ENCODE assay signal across 12 cellular contexts in the genomic region with DNA sequence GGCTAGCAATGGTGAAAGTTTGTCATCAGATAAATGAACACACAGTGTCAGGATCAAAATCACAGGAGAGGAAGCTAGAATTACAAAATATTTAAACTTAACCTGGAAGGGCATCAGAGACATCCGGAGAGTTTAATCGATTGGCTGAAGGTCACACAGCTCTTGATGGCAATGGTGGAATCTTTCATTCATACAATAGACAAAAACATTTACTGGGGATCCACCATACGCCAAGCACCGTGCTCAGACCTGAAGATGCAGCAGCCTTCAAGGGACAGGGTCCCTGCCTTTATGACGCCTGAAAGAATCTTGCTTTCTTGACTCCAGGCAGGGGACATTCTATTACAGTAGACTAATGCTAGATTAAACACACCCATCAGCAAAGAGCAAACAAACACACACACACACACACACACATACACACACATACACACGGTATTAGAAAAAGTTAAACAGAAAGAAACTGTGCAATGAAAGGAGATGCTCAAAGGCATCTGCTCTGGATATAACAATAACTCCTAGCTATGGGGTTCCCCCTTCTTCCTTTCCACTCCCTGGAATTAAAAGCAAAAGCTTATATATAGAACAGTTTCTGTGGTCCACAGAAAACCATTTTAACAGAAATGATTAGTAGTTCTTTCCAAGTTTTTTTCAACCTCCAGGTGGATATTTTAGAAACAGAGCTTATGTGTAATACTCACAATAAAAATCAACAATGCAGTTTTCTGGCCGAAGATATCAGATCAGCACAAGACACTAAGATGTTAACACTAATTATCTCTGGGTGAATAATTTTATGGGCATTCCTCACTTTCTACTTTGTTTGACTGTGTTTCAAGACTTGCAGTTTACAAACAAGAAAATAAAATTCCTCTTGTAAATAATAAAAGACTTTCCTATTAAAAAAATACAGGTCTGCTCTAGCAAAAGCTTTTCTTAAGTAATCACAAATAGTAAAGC.
DNase-seq lines count a peak whose midpoint lies in the region; ATAC-seq, FAIRE-seq and TF ChIP-seq lines count a peak whose summit lies in the region.
"Had no signal": no experiment of that assay in that cellular context is flagged by ENCODE, and none has a peak within 500 bp of the region (broad histone marks: within the 10 kb centered on the region; RNA-seq: fewer than 3 reads in every experiment).

No MANE protein-coding gene starts in this region.

- H3K27ac ChIP-seq in RWPE2 (ENCODE audit: poor library complexity, severe bottlenecking) (peak overlapping the region; percentile 17), rectal smooth muscle tissue (ENCODE audit: low read depth, low read length) (peak overlapping the region; percentile 11), neural progenitor cell (no peak overlapping the region)
- peak overlapping the region; percentile 28 for H3K27ac ChIP-seq in effector memory CD4-positive, alpha-beta T cell (ENCODE audit: insufficient read depth, low read length, poor library complexity, severe bottlenecking)

- no peak overlapping the region for H2AFZ ChIP-seq in neural progenitor cell (replicated peaks)

- no peaks in the 10 kb centered on the region for H3K4me1 Mint-ChIP-seq in neural progenitor cell

- no peak for TF ChIP-seq CTCF in RWPE2 (IDR thresholded peaks at IDR 0.05; ENCODE audit: poor library complexity, severe bottlenecking)
- TF ChIP-seq CTCF in neural progenitor cell (IDR thresholded peaks at IDR 0.05) = no peak

- H3K4me3 Mint-ChIP-seq in neural progenitor cell = no peak overlapping the region

- no peaks in the 10 kb centered on the region for H3K79me2 ChIP-seq in neural progenitor cell (ENCODE audit: low read depth)

- no peaks in the 10 kb centered on the region for H3K36me3 ChIP-seq in RWPE2 (ENCODE audit: low read depth)
- peaks cover 3% of the 10 kb centered on the region for H3K36me3 ChIP-seq in effector memory CD4-positive, alpha-beta T cell (ENCODE audit: control insufficient read depth, insufficient read depth, low read length)
- no peaks in the 10 kb centered on the region for H3K36me3 ChIP-seq in rectal smooth muscle tissue (ENCODE audit: control insufficient read depth, insufficient read depth, low read length)
- H3K36me3 ChIP-seq in neural progenitor cell = no peaks in the 10 kb centered on the region
- H3K36me3 ChIP-seq: heart right ventricle had no signal

- H3K9me3 ChIP-seq in RWPE2 (ENCODE audit: severe bottlenecking) (no peaks in the 10 kb centered on the region), neural progenitor cell (ENCODE audit: low read depth) (no peaks in the 10 kb centered on the region)
- no peaks in the 10 kb centered on the region for H3K9me3 ChIP-seq in effector memory CD4-positive, alpha-beta T cell (ENCODE audit: control insufficient read depth, low read length)
- H3K9me3 ChIP-seq: heart right ventricle had no signal

- H3K9ac ChIP-seq in rectal smooth muscle tissue (ENCODE audit: low read length) (no peak overlapping the region), neural progenitor cell (no peak overlapping the region)

- no peak for TF ChIP-seq POLR2A in GM12891 (IDR thresholded peaks at IDR 0.05; ENCODE audit: low read depth, low read length)

- no peaks in the 10 kb centered on the region for H3F3A ChIP-seq in neural progenitor cell (ENCODE audit: low read depth)

- DNase-seq in GM12891 (ENCODE audit: insufficient read length, low spot score) (no peak), RWPE2 (ENCODE audit: low spot score) (no peak), NCI-H146 treated with DMSO at 0.1 percent for 48 hours (lab: John Stamatoyannopoulos, UW; ENCODE audit: unreplicated experiment) (no peak), neural progenitor cell (ENCODE audit: low spot score) (no peak), SHP77 treated with DMSO at 0.1 percent for 48 hours (lab: John Stamatoyannopoulos, UW) (no peak), NK-92 (lab: John Stamatoyannopoulos, UW; ENCODE audit: unreplicated experiment) (no peak)
- no peak for DNase-seq in effector memory CD4-positive, alpha-beta T cell
- DNase-seq: heart right ventricle, KG1, NCI-H82 had no signal

- H3K4me3 ChIP-seq in RWPE2 (ENCODE audit: severe bottlenecking) = no peak overlapping the region
- H3K4me3 ChIP-seq in effector memory CD4-positive, alpha-beta T cell (ENCODE audit: insufficient read depth, low read depth, low read length, poor library complexity, severe bottlenecking) = no peak overlapping the region
- no peak overlapping the region for H3K4me3 ChIP-seq in rectal smooth muscle tissue (ENCODE audit: low read length)
- H3K4me3 ChIP-seq in neural progenitor cell = no peak overlapping the region
- H3K4me3 ChIP-seq: heart right ventricle had no signal

- peaks cover 8% of the 10 kb centered on the region for H3K27me3 Mint-ChIP-seq in neural progenitor cell (ENCODE audit: insufficient read depth, low read depth)

- FAIRE-seq in GM12891 (lab: Jason Lieb, UNC) = peak; percentile 52
- FAIRE-seq: G401.6 had no signal

- H3K36me3 Mint-ChIP-seq in neural progenitor cell = no peaks in the 10 kb centered on the region

- no peak overlapping the region for H3K4me2 ChIP-seq in neural progenitor cell

- no peaks in the 10 kb centered on the region for H3K27me3 ChIP-seq in RWPE2 (ENCODE audit: insufficient read depth, poor library complexity, severe bottlenecking)
- H3K27me3 ChIP-seq in effector memory CD4-positive, alpha-beta T cell (replicated peaks; ENCODE audit: control insufficient read depth, insufficient read depth, low read length, poor library complexity, severe bottlenecking) = no peaks in the 10 kb centered on the region
- H3K27me3 ChIP-seq in rectal smooth muscle tissue (ENCODE audit: control insufficient read depth, insufficient read depth, low read length) = no peaks in the 10 kb centered on the region
- H3K27me3 ChIP-seq in neural progenitor cell = no peaks in the 10 kb centered on the region
- H3K27me3 ChIP-seq: heart right ventricle had no signal

- H3K27ac Mint-ChIP-seq in neural progenitor cell = no peak overlapping the region

- H3K9me3 Mint-ChIP-seq in neural progenitor cell = peaks cover 5% of the 10 kb centered on the region

- no peaks in the 10 kb centered on the region for H4K20me1 ChIP-seq in neural progenitor cell (ENCODE audit: low read depth)

- no peak for ATAC-seq in RWPE2 (ENCODE audit: low read depth)

- H3K4me1 ChIP-seq in RWPE2 (ENCODE audit: insufficient read depth, poor library complexity, severe bottlenecking) = peaks cover 9% of the 10 kb centered on the region
- H3K4me1 ChIP-seq in effector memory CD4-positive, alpha-beta T cell (ENCODE audit: control insufficient read depth, insufficient read depth, low read length, poor library complexity, severe bottlenecking) = peaks cover 29% of the 10 kb centered on the region
- H3K4me1 ChIP-seq in rectal smooth muscle tissue (ENCODE audit: control insufficient read depth, insufficient read depth, low read length) = peaks cover 4% of the 10 kb centered on the region
- peaks cover 2% of the 10 kb centered on the region for H3K4me1 ChIP-seq in neural progenitor cell

TF ChIP-seq in GM12891, 5 proteins besides CTCF, POLR2A, EP300 and RAD21:
- TF ChIP-seq POU2F2 (IDR thresholded peaks at IDR 0.05; ENCODE audit: low read depth, low read length) = no peak
- TF ChIP-seq PAX5 (IDR thresholded peaks at IDR 0.05; ENCODE audit: insufficient read depth, low read length, severe bottlenecking) = no peak
- no peak for TF ChIP-seq SPI1 (IDR thresholded peaks at IDR 0.05; ENCODE audit: low read depth, low read length)
- no peak for TF ChIP-seq POLR2AphosphoS5 (IDR thresholded peaks at IDR 0.05; ENCODE audit: low read depth, low read length)
- no peak for TF ChIP-seq TAF1 (IDR thresholded peaks at IDR 0.05; ENCODE audit: low read depth, low read length)
TF ChIP-seq in GM12891: peak in this region for 0.
